ENCODE assay signal across 8 cellular contexts in the genomic region with DNA sequence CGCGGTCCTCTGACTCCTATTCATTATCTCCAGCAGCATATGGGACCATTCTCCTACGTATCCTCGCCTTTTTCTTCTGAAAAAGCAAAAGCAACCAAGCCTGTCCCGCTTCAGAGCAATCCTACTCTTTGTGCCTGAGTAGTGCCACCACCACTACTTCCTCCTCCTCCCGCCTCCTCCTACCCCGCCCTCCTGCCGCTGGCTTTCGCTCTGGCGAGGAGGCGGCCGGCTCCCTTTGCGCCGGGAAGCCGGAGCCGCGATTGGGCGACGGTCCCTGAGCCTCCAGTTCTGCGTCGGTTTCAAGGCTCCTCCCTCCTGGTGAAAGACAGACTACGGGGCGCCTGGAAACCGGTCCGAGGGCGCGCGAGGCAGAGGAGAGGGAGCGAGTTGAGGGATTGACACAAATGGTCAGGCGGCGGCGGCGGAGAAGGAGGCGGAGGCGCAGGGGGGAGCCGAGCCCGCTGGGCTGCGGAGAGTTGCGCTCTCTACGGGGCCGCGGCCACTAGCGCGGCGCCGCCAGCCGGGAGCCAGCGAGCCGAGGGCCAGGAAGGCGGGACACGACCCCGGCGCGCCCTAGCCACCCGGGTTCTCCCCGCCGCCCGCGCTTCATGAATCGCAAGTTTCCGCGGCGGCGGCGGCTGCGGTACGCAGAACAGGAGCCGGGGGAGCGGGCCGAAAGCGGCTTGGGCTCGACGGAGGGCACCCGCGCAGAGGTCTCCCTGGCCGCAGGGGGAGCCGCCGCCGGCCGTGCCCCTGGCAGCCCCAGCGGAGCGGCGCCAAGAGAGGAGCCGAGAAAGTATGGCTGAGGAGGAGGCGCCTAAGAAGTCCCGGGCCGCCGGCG. TPM values are rescaled to one million over a fixed set of nuclear protein-coding genes. Genes with fewer than 3 reads are reported as not detected.
DNase-seq lines count a peak whose midpoint lies in the region; ATAC-seq, FAIRE-seq and TF ChIP-seq lines count a peak whose summit lies in the region.

FZD1 (plus strand) TSS at position 351 of the 841 bp plus-strand sequence; CDS start at position 799, 448 bp downstream.

- peak within 1 kb of the TSS; percentile 99 for H3K4me2 ChIP-seq in keratinocyte (ENCODE audit: control insufficient read depth, extremely low read depth, insufficient read depth, low read depth, low read length)

- H3K27ac Mint-ChIP-seq in T-helper 2 cell treated with Interferon-gamma antibody and Interleukin-4, amounts not matched to agents 5 μg/mL and 100 μg/mL, for 36 hours, result peak within 1 kb of the TSS; percentile 24
- H3K27ac Mint-ChIP-seq in chondrocyte (ENCODE audit: unreplicated experiment), result peak within 1 kb of the TSS; percentile 96

- H3K9me3 ChIP-seq in keratinocyte (ENCODE audit: control insufficient read depth, low read depth, low read length), result no peaks in the 10 kb centered on the region

- peaks cover 11% of the 10 kb centered on the region for H3K4me1 ChIP-seq in keratinocyte (ENCODE audit: control insufficient read depth, extremely low read depth, insufficient read depth, low read length)

- peak within 1 kb of the TSS; percentile 89 for H3K4me3 Mint-ChIP-seq in T-helper 2 cell treated with Interferon-gamma antibody and Interleukin-4, amounts not matched to agents 5 μg/mL and 100 μg/mL, for 36 hours
- peak within 1 kb of the TSS; percentile 90 for H3K4me3 Mint-ChIP-seq in chondrocyte (ENCODE audit: unreplicated experiment)

- H3K4me1 Mint-ChIP-seq in T-helper 2 cell treated with Interferon-gamma antibody and Interleukin-4, amounts not matched to agents 5 μg/mL and 100 μg/mL, for 36 hours (ENCODE audit: low read depth), result peaks cover 4% of the 10 kb centered on the region
- peaks cover 37% of the 10 kb centered on the region for H3K4me1 Mint-ChIP-seq in chondrocyte (ENCODE audit: low read depth)

- no peaks in the 10 kb centered on the region for H3K9me3 Mint-ChIP-seq in T-helper 2 cell treated with Interferon-gamma antibody and Interleukin-4, amounts not matched to agents 5 μg/mL and 100 μg/mL, for 36 hours
- H3K9me3 Mint-ChIP-seq in chondrocyte (ENCODE audit: low read depth), result no peaks in the 10 kb centered on the region

- no peak for FAIRE-seq in keratinocyte (lab: Jason Lieb, UNC)

- peak; percentile 100 for DNase-seq in ACHN
- peak; percentile 96 to 98 for DNase-seq in NCI-H187 (lab: John Stamatoyannopoulos, UW)
- peak; percentile 79 for DNase-seq in T-helper 2 cell treated with Interferon-gamma antibody and Interleukin-4, amounts not matched to agents 5 μg/mL and 100 μg/mL, for 36 hours (ENCODE audit: low spot score)
- peak; percentile 99 for DNase-seq in chondrocyte (ENCODE audit: low spot score)
- DNase-seq in keratinocyte (ENCODE audit: low read depth, low spot score), result no peak
- DNase-seq in smooth muscle cell of the brain vasculature (ENCODE audit: low read depth, low spot score), result peak; percentile 94

- H3K36me3 ChIP-seq in keratinocyte (ENCODE audit: control insufficient read depth in 2 of 2, extremely low read depth in 1 of 2, insufficient read depth in 2 of 2, low read length in 2 of 2), result no peaks in the 10 kb centered on the region

- in situ Hi-C loops in ACHN (cut with HindIII; ENCODE audit: low pct_ligation_motif_present, low pct_unique_long_range_greater_than_20kb, low sequenced_read_pairs), result no loop called here

- peak; percentile 89 for ATAC-seq in GM18520 (IDR thresholded peaks at IDR 0.05; ENCODE audit: unreplicated experiment)
- peak; percentile 93 for ATAC-seq in HG03025 (IDR thresholded peaks at IDR 0.05; ENCODE audit: low FRiP score, unreplicated experiment)

- dilution Hi-C loops in keratinocyte (cut with MboI; ENCODE audit: extremely low pct_ligation_motif_present, low sequenced_read_pairs), result no loop called here

- H3K27me3 Mint-ChIP-seq in T-helper 2 cell treated with Interferon-gamma antibody and Interleukin-4, amounts not matched to agents 5 μg/mL and 100 μg/mL, for 36 hours (ENCODE audit: low read depth), result peaks cover 65% of the 10 kb centered on the region
- H3K27me3 Mint-ChIP-seq in chondrocyte (ENCODE audit: low read depth), result no peaks in the 10 kb centered on the region

- peak; percentile 48 for TF ChIP-seq CTCF in chondrocyte (IDR thresholded peaks at IDR 0.05)
- TF ChIP-seq CTCF in keratinocyte (optimal IDR thresholded peaks at IDR 0.05 in 1 of 3, IDR thresholded peaks at IDR 0.05 in 1 of 3, conservative IDR thresholded peaks at IDR 0.05 in 1 of 3; ENCODE audit: extremely low read depth in 1 of 3, insufficient read depth in 2 of 3, low read length in 3 of 3), result no peak

- peak within 1 kb of the TSS; percentile 66 for H3K9ac ChIP-seq in keratinocyte (ENCODE audit: control insufficient read depth, extremely low read depth, insufficient read depth, low read length)

- H3K4me3 ChIP-seq in keratinocyte (ENCODE audit: control insufficient read depth in 2 of 3, extremely low read depth in 1 of 3, insufficient read depth in 2 of 3, low read depth in 1 of 3, low read length in 3 of 3), result peak within 1 kb of the TSS; percentile 55 to 91 (median 87)

- H4K20me1 ChIP-seq in keratinocyte (ENCODE audit: control insufficient read depth, extremely low read depth, insufficient read depth, low read length), result no peaks in the 10 kb centered on the region

- H3K79me2 ChIP-seq in keratinocyte (ENCODE audit: control insufficient read depth, insufficient read depth, low read length), result no peaks in the 10 kb centered on the region

- H3K27me3 ChIP-seq in keratinocyte (ENCODE audit: control insufficient read depth, extremely low read depth, insufficient read depth, low read length), result peaks cover 3% of the 10 kb centered on the region

- peak within 1 kb of the TSS; percentile 36 for H3K27ac ChIP-seq in keratinocyte (ENCODE audit: control insufficient read depth, insufficient read depth, low read length)

- no peaks in the 10 kb centered on the region for H3K36me3 Mint-ChIP-seq in T-helper 2 cell treated with Interferon-gamma antibody and Interleukin-4, amounts not matched to agents 5 μg/mL and 100 μg/mL, for 36 hours (ENCODE audit: low read depth)
- H3K36me3 Mint-ChIP-seq in chondrocyte (ENCODE audit: low read depth), result peaks cover 14% of the 10 kb centered on the region

- no peaks in the 10 kb centered on the region for H3K9me1 ChIP-seq in keratinocyte (ENCODE audit: control insufficient read depth, extremely low read depth, insufficient read depth, low read length)

- H2AFZ ChIP-seq in keratinocyte (ENCODE audit: control insufficient read depth, low read length), result peak within 1 kb of the TSS; percentile 98

RNA-seq across cellular contexts. Expression of gene FZD1, which starts in this region (rescaled TPM):
- total RNA-seq in chondrocyte, result 23.5 to 75.0 TPM (median 24.3 TPM) in 3 replicates
- 1.3 to 1.5 TPM (median 1.3 TPM) in 3 replicates for polyA plus RNA-seq in keratinocyte
- polyA plus RNA-seq in keratinocyte (2011; ENCODE audit: low read depth), result 0.46 TPM
- polyA plus RNA-seq in keratinocyte (2011; cell fraction: cytosol; rRNA removed), result 0.81 and 1.1 TPM in 2 replicates
- 1.8 and 2.2 TPM in 2 replicates for polyA plus RNA-seq in keratinocyte (2011; cell fraction: nucleus; rRNA removed)
- polyA plus RNA-seq in keratinocyte (2012; ENCODE audit: low replicate concordance), result 1.5 and 1.6 TPM in 2 replicates
- 1.8 to 2.6 TPM (median 2.0 TPM) in 3 replicates for polyA minus RNA-seq in keratinocyte
- 4.0 TPM for polyA minus RNA-seq in keratinocyte (2011; cell fraction: cytosol; rRNA and poly(A)+ RNA removed)
- polyA minus RNA-seq in keratinocyte (2011; cell fraction: nucleus; rRNA and poly(A)+ RNA removed), result 4.1 and 4.2 TPM in 2 replicates
